In genomic region chr5:56268707-56269106, GRCh38 we compare ENCODE assay signal across 9 cellular contexts. TPM values are rescaled to one million over a fixed set of nuclear protein-coding genes. Genes with fewer than 3 reads are reported as not detected.
"Had no signal": no experiment of that assay in that cellular context is flagged by ENCODE, and none has a peak within 500 bp of the region (broad histone marks: within the 10 kb centered on the region; RNA-seq: fewer than 3 reads in every experiment).

No MANE protein-coding gene starts in this region.

RNA-seq across cellular contexts. Expression of gene ANKRD55, which starts 35.6 kb away (rescaled TPM):
- total RNA-seq: OCI-LY7, PC-3, PC-9, Right ventricle myocardium inferior, Right ventricle myocardium superior, SJCRH30, SJSA1, SK-MEL-5 had no signal
- polyA plus RNA-seq: SK-N-SH had no signal
